ENCODE assay signal across 19 cellular contexts in the genomic region with DNA sequence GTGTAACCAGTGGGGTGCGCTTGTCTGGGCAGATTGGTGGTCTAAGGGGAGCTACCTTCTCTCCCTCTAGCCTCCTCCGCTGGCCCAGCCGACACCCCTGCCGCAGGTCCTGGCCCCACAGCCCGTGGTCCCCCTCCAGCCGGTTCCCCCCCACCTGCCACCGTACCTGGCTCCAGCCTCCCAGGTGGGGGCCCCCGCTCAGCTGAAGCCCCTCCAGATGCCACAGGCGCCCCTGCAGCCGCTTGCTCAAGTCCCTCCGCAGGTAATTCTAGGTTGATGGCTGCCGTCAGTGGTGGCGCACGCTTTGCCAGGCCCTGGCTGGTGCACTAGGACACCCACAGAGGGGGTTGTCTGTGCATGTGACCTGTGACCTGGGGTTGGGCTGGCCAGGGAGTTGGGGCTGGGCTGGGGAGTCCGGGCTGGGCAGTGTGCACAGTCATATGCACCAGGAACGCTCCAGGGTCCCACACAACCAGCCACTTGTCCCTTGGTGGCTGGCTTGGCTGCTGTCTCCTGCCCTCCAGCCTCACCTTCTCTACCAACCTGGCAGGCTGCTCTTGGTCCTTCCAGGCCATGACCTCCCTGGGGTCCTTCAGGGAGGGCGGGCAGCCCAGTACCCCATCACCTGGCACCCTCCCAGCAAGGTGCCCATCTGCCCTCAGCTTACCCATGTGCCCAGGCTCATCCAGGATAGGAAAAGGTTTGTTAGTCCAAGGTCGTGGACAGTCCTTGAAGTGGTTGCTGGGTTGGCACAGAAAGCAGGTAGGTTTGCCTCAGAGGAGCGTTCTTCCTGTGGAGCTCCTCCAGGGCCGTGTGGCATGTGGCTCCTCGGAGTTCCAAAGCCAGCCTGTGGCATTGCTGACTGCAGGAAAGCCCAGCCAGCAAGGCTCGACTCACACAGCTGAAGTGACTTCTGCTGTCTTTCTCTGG.
DNase-seq lines count a peak whose midpoint lies in the region; ATAC-seq, FAIRE-seq and TF ChIP-seq lines count a peak whose summit lies in the region.
"Had no signal": no experiment of that assay in that cellular context is flagged by ENCODE, and none has a peak within 500 bp of the region (broad histone marks: within the 10 kb centered on the region; RNA-seq: fewer than 3 reads in every experiment).

No MANE protein-coding gene starts in this region.

- TF ChIP-seq RAD21 in HepG2 (CRISPR knock-in tag; IDR thresholded peaks at IDR 0.05) = no peak

- H4K20me1 ChIP-seq in HepG2 (ENCODE audit: insufficient read depth, low read length) = no peaks in the 10 kb centered on the region

- H3K27me3 Mint-ChIP-seq in activated T-cell treated with anti-CD3 and anti-CD28 coated beads, Interleukin-2, amount 50 U/mL, for 24 hours = no peaks in the 10 kb centered on the region
- no peaks in the 10 kb centered on the region for H3K27me3 Mint-ChIP-seq in WTC11 (ENCODE audit: low read depth)
- H3K27me3 Mint-ChIP-seq: naive thymus-derived CD8-positive, alpha-beta T cell had no signal

- whole genome bisulfite sequencing in HepG2 (ENCODE audit: low lambda C conversion rate) = 95% methylated on average over 10 of the region's 22 CpGs

- no peak overlapping the region for H2AFZ ChIP-seq in HepG2 (ENCODE audit: low read length)

- DNase-seq in activated T-cell treated with anti-CD3 and anti-CD28 coated beads, Interleukin-2, amount 50 U/mL, for 24 hours = peak; percentile 18
- no peak for DNase-seq in activated T-cell treated with anti-CD3 and anti-CD28 coated beads, Interleukin-2, amount 50 U/mL, for 48 hours
- DNase-seq in WTC11 (ENCODE audit: low spot score) (no peak), HepG2 (ENCODE audit: low spot score) (no peak), erythroblast (lab: John Stamatoyannopoulos, UW) (no peak)
- peak; percentile 19 for DNase-seq in stimulated activated CD8-positive, alpha-beta memory T cell treated with anti-CD3 and anti-CD28 coated beads, Interleukin-4, amount 100 ng/mL, for 48 hours
- DNase-seq: CD8-positive, alpha-beta memory T cell; DND-41; foreskin fibroblast; KG1; NCI-H1105; NCI-H82; stimulated activated CD4-positive, alpha-beta T cell treated with anti-CD3 and anti-CD28 coated beads, Interleukin-15, amount 100 ng/mL, for 24 hours; T-helper 1 cell had no signal

- POLR2A ChIA-PET in WTC11 (lab: Charles Lee) (no interaction called here), HepG2 (lab: Yijun Ruan, JAX) (no interaction called here)

- TF ChIP-seq EP300 in HepG2 (IDR thresholded peaks at IDR 0.05; ENCODE audit: low read depth in 2 of 2, low read length in 2 of 2) (no peak), HepG2 (CRISPR knock-in tag; IDR thresholded peaks at IDR 0.05; ENCODE audit: borderline replicate concordance) (no peak)

- H3K27me3 ChIP-seq in HepG2 (ENCODE audit: control insufficient read depth in 1 of 2, insufficient read depth in 2 of 2, low read length in 2 of 2) = no peaks in the 10 kb centered on the region

- H3K4me3 Mint-ChIP-seq in activated T-cell treated with anti-CD3 and anti-CD28 coated beads, Interleukin-2, amount 50 U/mL, for 24 hours = no peak overlapping the region
- no peak overlapping the region for H3K4me3 Mint-ChIP-seq in WTC11
- H3K4me3 Mint-ChIP-seq: CD8-positive, alpha-beta memory T cell; naive thymus-derived CD8-positive, alpha-beta T cell had no signal

- ATAC-seq in WTC11 (no peak), HepG2 (no peak), HG02571 (IDR thresholded peaks at IDR 0.05; ENCODE audit: unreplicated experiment) (no peak), GM21515 (IDR thresholded peaks at IDR 0.05; ENCODE audit: unreplicated experiment) (no peak)
- ATAC-seq: naive thymus-derived CD8-positive, alpha-beta T cell had no signal

- TF ChIP-seq CTCF in WTC11 (IDR thresholded peaks at IDR 0.05) = no peak
- TF ChIP-seq CTCF in HepG2 (CRISPR knock-in tag; IDR thresholded peaks at IDR 0.05) = no peak

- no peak overlapping the region for H3K27ac ChIP-seq in HepG2 (ENCODE audit: extremely low read length, insufficient read depth, low read length)

- H3K9ac ChIP-seq in HepG2 (ENCODE audit: insufficient read depth, low read depth, low read length) = no peak overlapping the region

- BruUV-seq in HepG2 (replicated peaks; lab: Mats Ljungman, UMichigan) = no TSS peak

- H3K4me1 ChIP-seq in HepG2 (ENCODE audit: insufficient read depth, low read length) = no peaks in the 10 kb centered on the region

- no peaks in the 10 kb centered on the region for H3K9me3 ChIP-seq in HepG2 (ENCODE audit: low read length)

- in situ Hi-C loops in HepG2 (cut with HindIII; ENCODE audit: extremely low pct_ligation_motif_present, low pct_unique_long_range_greater_than_20kb) = loop anchor here (10.0 kb wide), 1 partner anchor 48 kb away; no protein-coding TSS in a partner anchor

- TF ChIP-seq POLR2A in HepG2 (IDR thresholded peaks at IDR 0.05; ENCODE audit: insufficient read depth in 1 of 2, low read depth in 2 of 2, low read length in 2 of 2) (0 out of 4 replicates have a peak, but pooled peaks of 1 of the 2 experiments have one; percentile 29), erythroblast (IDR thresholded peaks at IDR 0.05; ENCODE audit: low read length) (no peak)

- H3K4me1 Mint-ChIP-seq in activated T-cell treated with anti-CD3 and anti-CD28 coated beads, Interleukin-2, amount 50 U/mL, for 24 hours (ENCODE audit: low read depth) = no peaks in the 10 kb centered on the region
- no peaks in the 10 kb centered on the region for H3K4me1 Mint-ChIP-seq in WTC11
- H3K4me1 Mint-ChIP-seq: CD8-positive, alpha-beta memory T cell; naive thymus-derived CD8-positive, alpha-beta T cell had no signal

- no peaks in the 10 kb centered on the region for H3K9me3 Mint-ChIP-seq in activated T-cell treated with anti-CD3 and anti-CD28 coated beads, Interleukin-2, amount 50 U/mL, for 24 hours
- no peaks in the 10 kb centered on the region for H3K9me3 Mint-ChIP-seq in WTC11
- H3K9me3 Mint-ChIP-seq: CD8-positive, alpha-beta memory T cell; naive thymus-derived CD8-positive, alpha-beta T cell had no signal

- H3K79me2 ChIP-seq in HepG2 (ENCODE audit: insufficient read depth, low read length) = no peaks in the 10 kb centered on the region

- no peak for FAIRE-seq in HepG2 (lab: Jason Lieb, UNC)
- FAIRE-seq: GM19239 had no signal

- no peak overlapping the region for H3K4me2 ChIP-seq in HepG2 (ENCODE audit: low read depth, low read length)

- intact Hi-C loops in HepG2 (cut with micrococcal nuclease; ENCODE audit: unreplicated experiment) = no loop called here

- CTCF ChIA-PET in WTC11 (lab: Charles Lee) (interaction anchor here (1.2 kb wide), 1 partner anchor 31 kb away, joined by 5 read pairs; no protein-coding TSS in a partner anchor), HepG2 (lab: Yijun Ruan, JAX; ENCODE audit: low intra/inter-chr PET ratio, low total read pairs) (no interaction called here)

- no peak overlapping the region for H3K27ac Mint-ChIP-seq in activated T-cell treated with anti-CD3 and anti-CD28 coated beads, Interleukin-2, amount 50 U/mL, for 24 hours
- H3K27ac Mint-ChIP-seq in WTC11 = peak overlapping the region; percentile 77; the same call in 1 of the 2 replicates
- H3K27ac Mint-ChIP-seq: naive thymus-derived CD8-positive, alpha-beta T cell had no signal

- no peak overlapping the region for H3K4me3 ChIP-seq in HepG2 (replicated peaks in 1 of 3; ENCODE audit: insufficient read depth in 1 of 3, low read depth in 2 of 3, low read length in 3 of 3)
- H3K4me3 ChIP-seq: lung had no signal

- H3K36me3 ChIP-seq in HepG2 (replicated peaks in 1 of 2; ENCODE audit: control insufficient read depth in 1 of 2, insufficient read depth in 2 of 2, low read length in 2 of 2) = peaks cover 11 to 46% of the 10 kb centered on the region in 2 experiments

- no peaks in the 10 kb centered on the region for H3K36me3 Mint-ChIP-seq in activated T-cell treated with anti-CD3 and anti-CD28 coated beads, Interleukin-2, amount 50 U/mL, for 24 hours (ENCODE audit: low read depth)
- peaks cover 6% of the 10 kb centered on the region; the same call in 1 of the 2 replicates for H3K36me3 Mint-ChIP-seq in WTC11
- H3K36me3 Mint-ChIP-seq: CD8-positive, alpha-beta memory T cell; naive thymus-derived CD8-positive, alpha-beta T cell had no signal

TF ChIP-seq in WTC11, 78 proteins besides CTCF, POLR2A, EP300 and RAD21 (continues in another document):
- no peak for TF ChIP-seq TEAD4 (CRISPR knock-in tag; IDR thresholded peaks at IDR 0.05)
- TF ChIP-seq, protein P1, sequence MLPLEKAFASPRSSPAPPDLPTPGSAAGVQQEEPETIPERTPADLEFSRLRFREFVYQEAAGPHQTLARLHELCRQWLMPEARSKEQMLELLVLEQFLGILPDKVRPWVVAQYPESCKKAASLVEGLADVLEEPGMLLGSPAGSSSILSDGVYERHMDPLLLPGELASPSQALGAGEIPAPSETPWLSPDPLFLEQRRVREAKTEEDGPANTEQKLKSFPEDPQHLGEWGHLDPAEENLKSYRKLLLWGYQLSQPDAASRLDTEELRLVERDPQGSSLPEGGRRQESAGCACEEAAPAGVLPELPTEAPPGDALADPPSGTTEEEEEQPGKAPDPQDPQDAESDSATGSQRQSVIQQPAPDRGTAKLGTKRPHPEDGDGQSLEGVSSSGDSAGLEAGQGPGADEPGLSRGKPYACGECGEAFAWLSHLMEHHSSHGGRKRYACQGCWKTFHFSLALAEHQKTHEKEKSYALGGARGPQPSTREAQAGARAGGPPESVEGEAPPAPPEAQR (CRISPR knock-in tag; IDR thresholded peaks at IDR 0.05) = no peak
- TF ChIP-seq PRRX2 (CRISPR knock-in tag; IDR thresholded peaks at IDR 0.05) = no peak
- TF ChIP-seq NR1H2 (CRISPR knock-in tag; IDR thresholded peaks at IDR 0.05) = no peak

TF ChIP-seq in HepG2, 621 proteins besides CTCF, POLR2A, EP300 and RAD21 (continues in another document):
- TF ChIP-seq HMG20A (CRISPR knock-in tag; IDR thresholded peaks at IDR 0.05; ENCODE audit: borderline replicate concordance) (no peak), HES4 (CRISPR knock-in tag; IDR thresholded peaks at IDR 0.05; ENCODE audit: borderline replicate concordance) (no peak), TBX3 (IDR thresholded peaks at IDR 0.05; ENCODE audit: borderline replicate concordance) (no peak), ZNF543 (CRISPR knock-in tag; IDR thresholded peaks at IDR 0.05) (no peak), MYC (CRISPR knock-in tag; IDR thresholded peaks at IDR 0.05; ENCODE audit: borderline replicate concordance) (no peak)
- TF ChIP-seq, protein P2, sequence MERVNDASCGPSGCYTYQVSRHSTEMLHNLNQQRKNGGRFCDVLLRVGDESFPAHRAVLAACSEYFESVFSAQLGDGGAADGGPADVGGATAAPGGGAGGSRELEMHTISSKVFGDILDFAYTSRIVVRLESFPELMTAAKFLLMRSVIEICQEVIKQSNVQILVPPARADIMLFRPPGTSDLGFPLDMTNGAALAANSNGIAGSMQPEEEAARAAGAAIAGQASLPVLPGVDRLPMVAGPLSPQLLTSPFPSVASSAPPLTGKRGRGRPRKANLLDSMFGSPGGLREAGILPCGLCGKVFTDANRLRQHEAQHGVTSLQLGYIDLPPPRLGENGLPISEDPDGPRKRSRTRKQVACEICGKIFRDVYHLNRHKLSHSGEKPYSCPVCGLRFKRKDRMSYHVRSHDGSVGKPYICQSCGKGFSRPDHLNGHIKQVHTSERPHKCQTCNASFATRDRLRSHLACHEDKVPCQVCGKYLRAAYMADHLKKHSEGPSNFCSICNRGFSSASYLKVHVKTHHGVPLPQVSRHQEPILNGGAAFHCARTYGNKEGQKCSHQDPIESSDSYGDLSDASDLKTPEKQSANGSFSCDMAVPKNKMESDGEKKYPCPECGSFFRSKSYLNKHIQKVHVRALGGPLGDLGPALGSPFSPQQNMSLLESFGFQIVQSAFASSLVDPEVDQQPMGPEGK (CRISPR knock-in tag; IDR thresholded peaks at IDR 0.05) = no peak

Comparison
In these comparisons a context has a peak if more than half of its experiments do, and no peak if none do; other contexts are left out.
1. DNase-seq: peak in activated T-cell treated with anti-CD3 and anti-CD28 coated beads, Interleukin-2, amount 50 U/mL, for 24 hours (single experiment) and stimulated activated CD8-positive, alpha-beta memory T cell treated with anti-CD3 and anti-CD28 coated beads, Interleukin-4, amount 100 ng/mL, for 48 hours (single experiment); none in activated T-cell treated with anti-CD3 and anti-CD28 coated beads, Interleukin-2, amount 50 U/mL, for 48 hours (0 of 2), WTC11 (single experiment), HepG2 (single experiment) and erythroblast (0 of 2).